ENCODE assay signal across 10 cellular contexts in genomic region chr6:112466378-112467151, GRCh38.
A peak's percentile ranks its signal among the peaks of the same experiment; 100 is the strongest.
DNase-seq lines count a peak whose midpoint lies in the region; ATAC-seq and TF ChIP-seq lines count a peak whose summit lies in the region.
"Had no signal": no experiment of that assay in that cellular context is flagged by ENCODE, and none has a peak within 500 bp of the region (broad histone marks: within the 10 kb centered on the region; RNA-seq: fewer than 3 reads in every experiment).

No MANE protein-coding gene starts in this region.

- H3K27me3 Mint-ChIP-seq in CD4-positive, alpha-beta memory T cell, result no peaks in the 10 kb centered on the region

- WGBS in body of pancreas, 2 donors, result 80 to 94% methylated on average over 1 of the region's 1 CpG

- intact Hi-C loops in body of pancreas (cut with DNase I), result no loop called here
- intact Hi-C loops in dorsolateral prefrontal cortex (cut with DNase I), result no loop called here
- intact Hi-C loops in CD4-positive, alpha-beta memory T cell (cut with micrococcal nuclease), result no loop called here

- peaks cover 0 to 1% of the 10 kb centered on the region in 2 donors for H3K36me3 Mint-ChIP-seq in CD4-positive, alpha-beta memory T cell

- CTCF ChIA-PET in CD4-positive, alpha-beta memory T cell (lab: Charles Lee; ENCODE audit: partially characterized antibody), result no interaction called here

- no peak for TF ChIP-seq POLR2A in body of pancreas (IDR thresholded peaks at IDR 0.05)

- no peak overlapping the region for H3K4me3 ChIP-seq in retinal pigment epithelial cell (ENCODE audit: low read length)
- no peak overlapping the region for H3K4me3 ChIP-seq in body of pancreas
- H3K4me3 ChIP-seq in dorsolateral prefrontal cortex, result no peak overlapping the region
- H3K4me3 ChIP-seq in CD4-positive, alpha-beta memory T cell (ENCODE audit: low read length in 2 of 2), result no peak overlapping the region

- H3K27me3 ChIP-seq in body of pancreas, result no peaks in the 10 kb centered on the region
- no peaks in the 10 kb centered on the region for H3K27me3 ChIP-seq in dorsolateral prefrontal cortex
- H3K27me3 ChIP-seq in CD4-positive, alpha-beta memory T cell (ENCODE audit: insufficient read depth, low read length), result no peaks in the 10 kb centered on the region

- peaks cover 9% of the 10 kb centered on the region for H3K4me1 ChIP-seq in body of pancreas
- no peaks in the 10 kb centered on the region for H3K4me1 ChIP-seq in CD4-positive, alpha-beta memory T cell (ENCODE audit: insufficient read depth, low read length)

- H3K27ac ChIP-seq in body of pancreas, result no peak overlapping the region
- no peak overlapping the region for H3K27ac ChIP-seq in dorsolateral prefrontal cortex
- H3K27ac ChIP-seq in CD4-positive, alpha-beta memory T cell (ENCODE audit: low read depth, low read length), result no peak overlapping the region

- no peaks in the 10 kb centered on the region for H3K9me3 ChIP-seq in body of pancreas
- no peaks in the 10 kb centered on the region for H3K9me3 ChIP-seq in CD4-positive, alpha-beta memory T cell (ENCODE audit: control insufficient read depth in 1 of 2, low read length in 2 of 2)

- ATAC-seq in GM19452 (IDR thresholded peaks at IDR 0.05; ENCODE audit: unreplicated experiment), result peak; percentile 83
- peak; percentile 85 for ATAC-seq in HG03095 (IDR thresholded peaks at IDR 0.05; ENCODE audit: unreplicated experiment)
- ATAC-seq in body of pancreas, result no peak
- ATAC-seq in HG03457 (IDR thresholded peaks at IDR 0.05; ENCODE audit: unreplicated experiment), result no peak

- DNase-seq in RPMI7951 (ENCODE audit: low read depth) (peak; percentile 54), retinal pigment epithelial cell (ENCODE audit: low read depth) (peak; percentile 80), body of pancreas (no peak), dorsolateral prefrontal cortex (no peak)
- DNase-seq in CD4-positive, alpha-beta memory T cell, result no peak
- DNase-seq: NCI-H748 treated with DMSO at 0.1 percent for 48 hours had no signal

- H3K36me3 ChIP-seq in body of pancreas (replicated peaks in 1 of 2; ENCODE audit: insufficient read depth in 1 of 2, low read depth in 2 of 2), result no peaks in the 10 kb centered on the region
- H3K36me3 ChIP-seq in CD4-positive, alpha-beta memory T cell (ENCODE audit: insufficient read depth, low read length), result no peaks in the 10 kb centered on the region

- no peak overlapping the region for H3K27ac Mint-ChIP-seq in CD4-positive, alpha-beta memory T cell
- H3K27ac Mint-ChIP-seq: activated T-helper 2 cell treated with anti-CD3 and anti-CD28 coated beads, Interferon-gamma antibody, Interleukin-2, Interleukin-4, amounts not matched to agents 10 μg/mL and 5 μg/mL and 100 μg/mL, durations not matched to agents 14 hours and 24 hours and 36 hours had no signal

- TF ChIP-seq CTCF in retinal pigment epithelial cell (conservative IDR thresholded peaks at IDR 0.05; ENCODE audit: low read depth, low read length) (no peak), body of pancreas (IDR thresholded peaks at IDR 0.05) (no peak), dorsolateral prefrontal cortex (IDR thresholded peaks at IDR 0.05 in 54 of 56, conservative IDR thresholded peaks at IDR 0.05 in 2 of 56; ENCODE audit: low read depth in 1 of 56, partially characterized antibody in 56 of 56) (no peak)

- no peak overlapping the region for H3K4me3 Mint-ChIP-seq in CD4-positive, alpha-beta memory T cell

- POLR2A ChIA-PET in CD4-positive, alpha-beta memory T cell (lab: Charles Lee; ENCODE audit: partially characterized antibody), result no interaction called here

- H3K4me1 Mint-ChIP-seq in CD4-positive, alpha-beta memory T cell, result no peaks in the 10 kb centered on the region

- peaks cover 0 to 4% (median under 1%) of the 10 kb centered on the region in 8 donors for H3K9me3 Mint-ChIP-seq in CD4-positive, alpha-beta memory T cell
- H3K9me3 Mint-ChIP-seq: activated T-helper 2 cell treated with anti-CD3 and anti-CD28 coated beads, Interferon-gamma antibody, Interleukin-2, Interleukin-4, amounts not matched to agents 10 μg/mL and 5 μg/mL and 100 μg/mL, durations not matched to agents 14 hours and 24 hours and 36 hours had no signal

Comparison
In these comparisons a context has a peak if more than half of its experiments do, and no peak if none do; other contexts are left out.
1. ATAC-seq: peak in GM19452 (single experiment) and HG03095 (single experiment); none in body of pancreas (single experiment) and HG03457 (single experiment).
2. DNase-seq: peak in RPMI7951 (single experiment) and retinal pigment epithelial cell (single experiment); none in body of pancreas (0 of 4), dorsolateral prefrontal cortex (0 of 10) and CD4-positive, alpha-beta memory T cell (0 of 5).